ENCODE assay signal across 17 cellular contexts in genomic region chr11:40986320-40986719, GRCh38.
A peak's percentile ranks its signal among the peaks of the same experiment; 100 is the strongest.
DNase-seq lines count a peak whose midpoint lies in the region; ATAC-seq and TF ChIP-seq lines count a peak whose summit lies in the region.
"Had no signal": no experiment of that assay in that cellular context is flagged by ENCODE, and none has a peak within 500 bp of the region (broad histone marks: within the 10 kb centered on the region; RNA-seq: fewer than 3 reads in every experiment).

No MANE protein-coding gene starts in this region.

- H3K36me3 ChIP-seq in mammary epithelial cell (ENCODE audit: insufficient read depth, low read length) (no peaks in the 10 kb centered on the region), left lung (no peaks in the 10 kb centered on the region), brain microvascular endothelial cell (replicated peaks) (no peaks in the 10 kb centered on the region)
- H3K36me3 ChIP-seq: BLaER1 treated with 17β-estradiol and CSF1 and Interleukin-3, amounts not matched to agents 10 nM and 100 nM had no signal

- no peaks in the 10 kb centered on the region for H3K27me3 Mint-ChIP-seq in effector memory CD8-positive, alpha-beta T cell
- H3K27me3 Mint-ChIP-seq: CD4-positive, alpha-beta T cell had no signal

- no peaks in the 10 kb centered on the region for H3K4me1 Mint-ChIP-seq in effector memory CD8-positive, alpha-beta T cell (ENCODE audit: low read depth in 2 of 2)

- no peak overlapping the region for H3K4me2 ChIP-seq in mammary epithelial cell (ENCODE audit: insufficient read depth, low read depth, low read length)
- H3K4me2 ChIP-seq: KMS-11 had no signal

- CTCF ChIA-PET in mammary epithelial cell (lab: Charles Lee; ENCODE audit: low non-redundant PET): no interaction called here

- no peak overlapping the region for H3K4me3 Mint-ChIP-seq in effector memory CD8-positive, alpha-beta T cell
- H3K4me3 Mint-ChIP-seq: CD4-positive, alpha-beta T cell; H9 had no signal

- dilution Hi-C loops in mammary epithelial cell (cut with HindIII; ENCODE audit: low sequenced_read_pairs): no loop called here

- no peak for TF ChIP-seq CTCF in mammary epithelial cell (conservative IDR thresholded peaks at IDR 0.05 in 1 of 2, IDR thresholded peaks at IDR 0.05 in 1 of 2; ENCODE audit: extremely low read depth in 1 of 2, insufficient read depth in 1 of 2, low read depth in 1 of 2, low read length in 2 of 2)
- no peak for TF ChIP-seq CTCF in left lung (IDR thresholded peaks at IDR 0.05)
- no peak for TF ChIP-seq CTCF in brain microvascular endothelial cell (IDR thresholded peaks at IDR 0.05; ENCODE audit: low read depth, low read length, missing control alignments)

- intact Hi-C loops in mammary epithelial cell (cut with micrococcal nuclease): no loop called here
- intact Hi-C loops in left lung (cut with DNase I): no loop called here

- no peak overlapping the region for H2AFZ ChIP-seq in mammary epithelial cell (ENCODE audit: low read depth, low read length)

- H3K36me3 Mint-ChIP-seq in effector memory CD8-positive, alpha-beta T cell (ENCODE audit: insufficient read depth): no peaks in the 10 kb centered on the region

- H3K27me3 ChIP-seq in mammary epithelial cell (ENCODE audit: insufficient read depth, low read length) (no peaks in the 10 kb centered on the region), left lung (no peaks in the 10 kb centered on the region), brain microvascular endothelial cell (replicated peaks) (no peaks in the 10 kb centered on the region)
- H3K27me3 ChIP-seq: BLaER1 treated with 17β-estradiol and CSF1 and Interleukin-3, amounts not matched to agents 10 nM and 100 nM had no signal

- no TSS peak for BruUV-seq in mammary epithelial cell (replicated peaks; lab: Mats Ljungman, UMichigan)

- H3K4me3 ChIP-seq in mammary epithelial cell (replicated peaks in 1 of 3; ENCODE audit: insufficient read depth in 1 of 3, low read depth in 2 of 3, low read length in 3 of 3) (no peak overlapping the region), left lung (no peak overlapping the region), brain microvascular endothelial cell (ENCODE audit: low read depth, low read length) (no peak overlapping the region)
- H3K4me3 ChIP-seq: BLaER1 treated with 17β-estradiol and CSF1 and Interleukin-3, amounts not matched to agents 10 nM and 100 nM had no signal

- ATAC-seq in left lung: peak; percentile 33
- ATAC-seq in GM21390 (IDR thresholded peaks at IDR 0.05; ENCODE audit: unreplicated experiment): no peak
- no peak for ATAC-seq in effector memory CD8-positive, alpha-beta T cell (replicated peaks)
- ATAC-seq: HepG2 had no signal

- peak; percentile 81 for DNase-seq in DMS53 (lab: John Stamatoyannopoulos, UW)
- DNase-seq in H4 (ENCODE audit: low spot score): peak; percentile 9
- DNase-seq in mammary epithelial cell: peak; percentile 56
- no peak for DNase-seq in left lung
- DNase-seq in effector memory CD8-positive, alpha-beta T cell: no peak
- DNase-seq in brain microvascular endothelial cell: no peak
- DNase-seq: ACHN; Calu3; CD4-positive, alpha-beta T cell; DMS 273 treated with DMSO at 0.1 percent for 48 hours; DND-41; GF-D8; H9 had no signal

- no peak overlapping the region for H3K9ac ChIP-seq in mammary epithelial cell (ENCODE audit: insufficient read depth, low read length)
- H3K9ac ChIP-seq: BLaER1 treated with 17β-estradiol and CSF1 and Interleukin-3, amounts not matched to agents 10 nM and 100 nM; KMS-11 had no signal

- in situ Hi-C loops in mammary epithelial cell (cut with MboI; ENCODE audit: low sequenced_read_pairs in 2 of 2): no loop called here
- in situ Hi-C loops in brain microvascular endothelial cell (cut with HindIII; ENCODE audit: low pct_ligation_motif_present, low sequenced_read_pairs): no loop called here

- no peaks in the 10 kb centered on the region for H3K4me1 ChIP-seq in mammary epithelial cell (ENCODE audit: insufficient read depth, low read length)
- no peaks in the 10 kb centered on the region for H3K4me1 ChIP-seq in left lung

- H3K79me2 ChIP-seq in mammary epithelial cell (ENCODE audit: insufficient read depth, low read length): no peaks in the 10 kb centered on the region

- H3K27ac ChIP-seq in mammary epithelial cell (ENCODE audit: insufficient read depth, low read depth, low read length) (no peak overlapping the region), left lung (no peak overlapping the region), brain microvascular endothelial cell (no peak overlapping the region)
- H3K27ac ChIP-seq: BLaER1 treated with 17β-estradiol and CSF1 and Interleukin-3, amounts not matched to agents 10 nM and 100 nM; KMS-11 had no signal

- no peaks in the 10 kb centered on the region for H4K20me1 ChIP-seq in mammary epithelial cell (ENCODE audit: insufficient read depth, low read length)
- H4K20me1 ChIP-seq: BLaER1 treated with 17β-estradiol and CSF1 and Interleukin-3, amounts not matched to agents 10 nM and 100 nM had no signal

- no peak overlapping the region for H3K27ac Mint-ChIP-seq in effector memory CD8-positive, alpha-beta T cell
- H3K27ac Mint-ChIP-seq: CD4-positive, alpha-beta T cell; H9 had no signal

- WGBS in mammary epithelial cell (ENCODE audit: low coverage, missing lambda C conversion rate): 94% methylated on average over 3 of the region's 3 CpGs

- peaks cover 9 to 25% of the 10 kb centered on the region in 2 donors for H3K9me3 Mint-ChIP-seq in effector memory CD8-positive, alpha-beta T cell

- H3K9me3 ChIP-seq in mammary epithelial cell (replicated peaks; ENCODE audit: insufficient read depth, low read length) (no peaks in the 10 kb centered on the region), left lung (no peaks in the 10 kb centered on the region)
- H3K9me3 ChIP-seq: BLaER1 treated with 17β-estradiol and CSF1 and Interleukin-3, amounts not matched to agents 10 nM and 100 nM had no signal

Comparison
In these comparisons a context has a peak if more than half of its experiments do, and no peak if none do; other contexts are left out.
1. DNase-seq: peak in DMS53 (single experiment), H4 (single experiment) and mammary epithelial cell (single experiment); none in left lung (0 of 2), effector memory CD8-positive, alpha-beta T cell (0 of 3) and brain microvascular endothelial cell (single experiment).